ENCODE assay signal across 20 cellular contexts in the genomic region with DNA sequence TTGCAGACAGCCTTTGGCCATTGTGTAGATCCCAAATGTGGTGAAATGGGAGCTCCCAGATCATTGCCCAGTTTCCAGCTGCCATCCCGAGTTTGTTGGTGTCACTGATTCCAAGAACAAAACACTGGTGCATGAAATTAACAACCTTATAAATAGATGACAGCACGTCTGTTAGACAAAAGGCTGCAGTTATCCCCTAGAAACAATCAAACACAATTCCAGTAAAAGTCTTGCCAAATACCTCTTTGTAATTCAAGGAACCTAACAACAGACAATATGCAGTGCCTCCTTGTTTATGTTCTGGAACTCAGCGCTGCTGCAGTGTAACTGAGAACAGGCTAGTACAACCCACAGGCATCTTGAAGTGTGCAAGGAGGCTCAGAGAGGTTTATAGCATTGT.
DNase-seq lines count a peak whose midpoint lies in the region; TF ChIP-seq lines count a peak whose summit lies in the region.
"Had no signal": no experiment of that assay in that cellular context is flagged by ENCODE, and none has a peak within 500 bp of the region (broad histone marks: within the 10 kb centered on the region; RNA-seq: fewer than 3 reads in every experiment).

No MANE protein-coding gene starts in this region.

- no peak for TF ChIP-seq EP300 in esophagus muscularis mucosa (IDR thresholded peaks at IDR 0.05)
- no peak for TF ChIP-seq EP300 in sigmoid colon (IDR thresholded peaks at IDR 0.05)

- H3K27me3 ChIP-seq in esophagus muscularis mucosa = no peaks in the 10 kb centered on the region
- H3K27me3 ChIP-seq in layer of hippocampus (ENCODE audit: control insufficient read depth, insufficient read depth, low read length) = no peaks in the 10 kb centered on the region
- H3K27me3 ChIP-seq in sigmoid colon = no peaks in the 10 kb centered on the region
- H3K27me3 ChIP-seq: BLaER1 had no signal

- H3K4me3 ChIP-seq in esophagus muscularis mucosa = no peak overlapping the region
- H3K4me3 ChIP-seq in sigmoid colon = no peak overlapping the region
- H3K4me3 ChIP-seq: BLaER1 had no signal

- H3K4me1 ChIP-seq in esophagus muscularis mucosa (no peaks in the 10 kb centered on the region), sigmoid colon (peaks cover 0 to 25% (median 4%) of the 10 kb centered on the region in 4 donors)
- H3K4me1 ChIP-seq: BLaER1 had no signal

- TF ChIP-seq POLR2A in esophagus muscularis mucosa (IDR thresholded peaks at IDR 0.05; ENCODE audit: low read depth) = no peak
- TF ChIP-seq POLR2A in sigmoid colon (IDR thresholded peaks at IDR 0.05) = no peak

- DNase-seq in HEK293T (ENCODE audit: extremely low spot score) (peak; percentile 4), esophagus muscularis mucosa (ENCODE audit: extremely low spot score) (peak; percentile 8), substantia nigra (lab: John Stamatoyannopoulos, UW) (peak in 4 of 49 donors; percentile 10 to 58 (median 26)), NCI-H2081 (lab: John Stamatoyannopoulos, UW) (no peak), sigmoid colon (no peak), T-helper 1 cell (no peak)
- DNase-seq: CD4-positive, alpha-beta T cell; COR-L47; DMS 273 treated with DMSO at 0.1 percent for 48 hours; DMS79 treated with DMSO at 0.1 percent for 48 hours; NCI-H1694; NCI-H2081 treated with DMSO at 0.1 percent for 48 hours; NCI-H345; NCI-H524; NCI-H774; NK-92 treated with Interleukin-12 subunit alpha and Interleukin-12 subunit beta, amount 100 ng/mL, for 24 hours; SIG-M5; SK-N-SH had no signal

- H3K27ac ChIP-seq in esophagus muscularis mucosa (replicated peaks in 1 of 4) = no peak overlapping the region
- H3K27ac ChIP-seq in layer of hippocampus (ENCODE audit: low read depth, low read length) = peak overlapping the region; percentile 63
- peak overlapping the region; percentile 81 for H3K27ac ChIP-seq in substantia nigra (ENCODE audit: low read depth, low read length, poor library complexity, severe bottlenecking)
- no peak overlapping the region for H3K27ac ChIP-seq in sigmoid colon
- H3K27ac ChIP-seq: BLaER1 had no signal

- CTCF ChIA-PET in HEK293T (lab: Yijun Ruan, JAX) = no interaction called here

- H3K36me3 ChIP-seq in esophagus muscularis mucosa = no peaks in the 10 kb centered on the region
- no peaks in the 10 kb centered on the region for H3K36me3 ChIP-seq in sigmoid colon
- H3K36me3 ChIP-seq: BLaER1 had no signal

- no peaks in the 10 kb centered on the region for H3K9me3 ChIP-seq in esophagus muscularis mucosa
- no peaks in the 10 kb centered on the region for H3K9me3 ChIP-seq in sigmoid colon
- H3K9me3 ChIP-seq: BLaER1 had no signal

- 58% methylated on average over 3 of the region's 3 CpGs for whole genome bisulfite sequencing in esophagus muscularis mucosa
- WGBS in sigmoid colon, 2 donors = 57 to 60% methylated on average over 3 of the region's 3 CpGs

- POLR2A ChIA-PET in HEK293T (lab: Yijun Ruan, JAX) = no interaction called here

- intact Hi-C loops in esophagus muscularis mucosa (cut with DNase I) (no loop called here), sigmoid colon (cut with DNase I) (no loop called here)

- no peak for TF ChIP-seq CTCF in esophagus muscularis mucosa (IDR thresholded peaks at IDR 0.05)
- TF ChIP-seq CTCF in sigmoid colon (IDR thresholded peaks at IDR 0.05) = no peak

TF ChIP-seq in HEK293T, 16 proteins besides CTCF, POLR2A, EP300 and RAD21:
- no peak for TF ChIP-seq FOXM1 (IDR thresholded peaks at IDR 0.05; ENCODE audit: borderline replicate concordance)
- TF ChIP-seq ELF4 (IDR thresholded peaks at IDR 0.05) = no peak
- no peak for TF ChIP-seq SP1 (IDR thresholded peaks at IDR 0.05)
- no peak for TF ChIP-seq SUZ12 (IDR thresholded peaks at IDR 0.05)
- TF ChIP-seq NFRKB (IDR thresholded peaks at IDR 0.05) = no peak
- no peak for TF ChIP-seq LEF1 (IDR thresholded peaks at IDR 0.05; ENCODE audit: borderline replicate concordance)
- TF ChIP-seq HDGF (IDR thresholded peaks at IDR 0.05; ENCODE audit: borderline replicate concordance) = no peak
- TF ChIP-seq, protein P1, sequence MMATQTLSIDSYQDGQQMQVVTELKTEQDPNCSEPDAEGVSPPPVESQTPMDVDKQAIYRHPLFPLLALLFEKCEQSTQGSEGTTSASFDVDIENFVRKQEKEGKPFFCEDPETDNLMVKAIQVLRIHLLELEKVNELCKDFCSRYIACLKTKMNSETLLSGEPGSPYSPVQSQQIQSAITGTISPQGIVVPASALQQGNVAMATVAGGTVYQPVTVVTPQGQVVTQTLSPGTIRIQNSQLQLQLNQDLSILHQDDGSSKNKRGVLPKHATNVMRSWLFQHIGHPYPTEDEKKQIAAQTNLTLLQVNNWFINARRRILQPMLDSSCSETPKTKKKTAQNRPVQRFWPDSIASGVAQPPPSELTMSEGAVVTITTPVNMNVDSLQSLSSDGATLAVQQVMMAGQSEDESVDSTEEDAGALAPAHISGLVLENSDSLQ (IDR thresholded peaks at IDR 0.05) = no peak
- TF ChIP-seq TARDBP (IDR thresholded peaks at IDR 0.05) = no peak
- no peak for TF ChIP-seq L3MBTL2 (conservative IDR thresholded peaks at IDR 0.05)
- no peak for TF ChIP-seq CTBP1 (IDR thresholded peaks at IDR 0.05; ENCODE audit: borderline replicate concordance)
- no peak for TF ChIP-seq ARNT (IDR thresholded peaks at IDR 0.05)
- no peak for TF ChIP-seq FOXA1 (IDR thresholded peaks at IDR 0.05)

Comparison
In these comparisons a context has a peak if more than half of its experiments do, and no peak if none do; other contexts are left out.
1. DNase-seq: peak in HEK293T (single experiment) and esophagus muscularis mucosa (single experiment); none in NCI-H2081 (0 of 2), sigmoid colon (single experiment) and T-helper 1 cell (0 of 5).
2. H3K27ac ChIP-seq: peak in layer of hippocampus (single experiment) and substantia nigra (single experiment); none in esophagus muscularis mucosa (0 of 4) and sigmoid colon (0 of 4).